Comparison of ENCODE assay signal across 6 cellular contexts in genomic region chr2:68171146-68171545, GRCh38.
"Had no signal": no experiment of that assay in that cellular context is flagged by ENCODE, and none has a peak within 500 bp of the region (broad histone marks: within the 10 kb centered on the region; RNA-seq: fewer than 3 reads in every experiment).

No MANE protein-coding gene starts in this region.

- H3K9ac ChIP-seq: GM23248 had no signal

- DNase-seq: GM23248, H9, HCEC 1CT, IMR-90, KG1 had no signal

- ATAC-seq: K562 had no signal

- H3K27ac ChIP-seq: GM23248 had no signal

- H3K4me3 ChIP-seq: GM23248, K562 had no signal
